ENCODE assay signal across 9 cellular contexts in genomic region chr1:20216574-20216973, GRCh38. TPM values are rescaled to one million over a fixed set of nuclear protein-coding genes. Genes with fewer than 3 reads are reported as not detected.
A peak's percentile ranks its signal among the peaks of the same experiment; 100 is the strongest.
DNase-seq lines count a peak whose midpoint lies in the region; ATAC-seq and TF ChIP-seq lines count a peak whose summit lies in the region.
"Had no signal": no experiment of that assay in that cellular context is flagged by ENCODE, and none has a peak within 500 bp of the region (broad histone marks: within the 10 kb centered on the region; RNA-seq: fewer than 3 reads in every experiment).

No MANE protein-coding gene starts in this region.

- no peaks in the 10 kb centered on the region for H3K9me3 Mint-ChIP-seq in stimulated activated memory B cell treated with anti-CD40 and anti-IgM and Interleukin-4, amounts not matched to agents 10 μg/mL and 1 μg/mL and 100 μg/mL, for 72 hours
- H3K9me3 Mint-ChIP-seq in activated T-cell treated with anti-CD3 and anti-CD28 coated beads, Interleukin-2, amount 50 U/mL, for 24 hours = no peaks in the 10 kb centered on the region
- H3K9me3 Mint-ChIP-seq: central memory CD8-positive, alpha-beta T cell had no signal

- no peaks in the 10 kb centered on the region for H3K27me3 ChIP-seq in breast epithelium

- TF ChIP-seq POLR2A in breast epithelium (IDR thresholded peaks at IDR 0.05) = no peak

- no peak overlapping the region for H3K4me3 Mint-ChIP-seq in stimulated activated memory B cell treated with anti-CD40 and anti-IgM and Interleukin-4, amounts not matched to agents 10 μg/mL and 1 μg/mL and 100 μg/mL, for 72 hours
- H3K4me3 Mint-ChIP-seq in activated T-cell treated with anti-CD3 and anti-CD28 coated beads, Interleukin-2, amount 50 U/mL, for 24 hours = no peak overlapping the region
- H3K4me3 Mint-ChIP-seq: central memory CD8-positive, alpha-beta T cell had no signal

- no peaks in the 10 kb centered on the region for H3K36me3 Mint-ChIP-seq in stimulated activated memory B cell treated with anti-CD40 and anti-IgM and Interleukin-4, amounts not matched to agents 10 μg/mL and 1 μg/mL and 100 μg/mL, for 72 hours
- no peaks in the 10 kb centered on the region for H3K36me3 Mint-ChIP-seq in activated T-cell treated with anti-CD3 and anti-CD28 coated beads, Interleukin-2, amount 50 U/mL, for 24 hours (ENCODE audit: low read depth)

- POLR2A ChIA-PET in AG04449 (lab: Yijun Ruan, JAX) = no interaction called here

- H3K9me3 ChIP-seq in breast epithelium = no peaks in the 10 kb centered on the region

- H3K36me3 ChIP-seq in breast epithelium = no peaks in the 10 kb centered on the region

- H3K27ac ChIP-seq in breast epithelium = no peak overlapping the region

- peaks cover 7 to 11% of the 10 kb centered on the region in 2 donors for H3K4me1 ChIP-seq in breast epithelium

- H3K4me1 Mint-ChIP-seq in stimulated activated memory B cell treated with anti-CD40 and anti-IgM and Interleukin-4, amounts not matched to agents 10 μg/mL and 1 μg/mL and 100 μg/mL, for 72 hours = peaks cover 13% of the 10 kb centered on the region
- peaks cover 13% of the 10 kb centered on the region for H3K4me1 Mint-ChIP-seq in activated T-cell treated with anti-CD3 and anti-CD28 coated beads, Interleukin-2, amount 50 U/mL, for 24 hours (ENCODE audit: low read depth)
- H3K4me1 Mint-ChIP-seq: central memory CD8-positive, alpha-beta T cell had no signal

- DNase-seq in AG04449 (ENCODE audit: low read depth, low spot score) (no peak), GM13976 (ENCODE audit: low spot score) (peak; percentile 69), NCI-H2196 (lab: John Stamatoyannopoulos, UW; ENCODE audit: unreplicated experiment) (peak; percentile 21), breast epithelium (ENCODE audit: low spot score in 2 of 2) (no peak), NCI-H1048 (lab: John Stamatoyannopoulos, UW) (no peak)
- no peak for DNase-seq in NK-92 treated with Interleukin-12 subunit alpha and Interleukin-12 subunit beta, amount 100 ng/mL, for 24 hours (lab: John Stamatoyannopoulos, UW)
- no peak for DNase-seq in activated T-cell treated with anti-CD3 and anti-CD28 coated beads, Interleukin-2, amount 50 U/mL, for 24 hours

- in situ Hi-C loops in GM13976 (cut with MboI; ENCODE audit: low sequenced_read_pairs, unreplicated experiment) = loop anchor here (10.0 kb wide), 1 partner anchor 278 kb away; no protein-coding TSS in a partner anchor

- peaks cover 7% of the 10 kb centered on the region for H3K27me3 Mint-ChIP-seq in stimulated activated memory B cell treated with anti-CD40 and anti-IgM and Interleukin-4, amounts not matched to agents 10 μg/mL and 1 μg/mL and 100 μg/mL, for 72 hours
- peaks cover 54% of the 10 kb centered on the region for H3K27me3 Mint-ChIP-seq in activated T-cell treated with anti-CD3 and anti-CD28 coated beads, Interleukin-2, amount 50 U/mL, for 24 hours

- H3K4me3 ChIP-seq in AG04449 (ENCODE audit: low read depth, low read length) (no peak overlapping the region), breast epithelium (no peak overlapping the region)

- TF ChIP-seq CTCF in AG04449 (IDR thresholded peaks at IDR 0.05; ENCODE audit: insufficient read depth, low read length, missing control alignments) (peak; percentile 18), GM13976 (IDR thresholded peaks at IDR 0.05; ENCODE audit: borderline replicate concordance, control extremely low read depth, extremely low read depth, insufficient read depth, missing control alignments) (no peak), breast epithelium (IDR thresholded peaks at IDR 0.05) (peak in 2 of 3 donors; percentile 19 to 24)

- intact Hi-C loops in breast epithelium (cut with DNase I; ENCODE audit: low total_unique reads) = no loop called here

- peak; percentile 32 for ATAC-seq in stimulated activated memory B cell treated with anti-CD40 and anti-IgM and Interleukin-4, amounts not matched to agents 10 μg/mL and 1 μg/mL and 100 μg/mL, for 72 hours

- H3K27ac Mint-ChIP-seq in stimulated activated memory B cell treated with anti-CD40 and anti-IgM and Interleukin-4, amounts not matched to agents 10 μg/mL and 1 μg/mL and 100 μg/mL, for 72 hours = no peak overlapping the region
- H3K27ac Mint-ChIP-seq in activated T-cell treated with anti-CD3 and anti-CD28 coated beads, Interleukin-2, amount 50 U/mL, for 24 hours = no peak overlapping the region

- CTCF ChIA-PET in AG04449 (lab: Yijun Ruan, JAX) = interaction anchor here (0.9 to 6.0 kb wide), 7 partner anchors 11 to 276 kb away, joined by 3 to 80 read pairs (median 3); no protein-coding TSS in a partner anchor

RNA-seq across cellular contexts. Expression of gene PLA2G2C, which starts 30.3 kb away (rescaled TPM):
- under 1 TPM in 1 of 3 donors, not detected in 2; 0.33 TPM for total RNA-seq in breast epithelium

RNA-seq across cellular contexts. Expression of gene UBXN10, which starts 30.7 kb away (rescaled TPM):
- 1 to 10 TPM; 1.3 to 6.6 (median 4.9) TPM for total RNA-seq in breast epithelium

Comparison
In these comparisons a context has a peak if more than half of its experiments do, and no peak if none do; other contexts are left out.
1. DNase-seq: peak in GM13976 (single experiment) and NCI-H2196 (single experiment); none in AG04449 (single experiment), breast epithelium (0 of 2), NK-92 treated with Interleukin-12 subunit alpha and Interleukin-12 subunit beta, amount 100 ng/mL, for 24 hours (single experiment), NCI-H1048 (single experiment) and activated T-cell treated with anti-CD3 and anti-CD28 coated beads, Interleukin-2, amount 50 U/mL, for 24 hours (single experiment).